ENCODE assay signal across 18 cellular contexts in genomic region chr14:96586921-96587822, GRCh38.
DNase-seq lines count a peak whose midpoint lies in the region; ATAC-seq and TF ChIP-seq lines count a peak whose summit lies in the region.
"Had no signal": no experiment of that assay in that cellular context is flagged by ENCODE, and none has a peak within 500 bp of the region (broad histone marks: within the 10 kb centered on the region; RNA-seq: fewer than 3 reads in every experiment).

No MANE protein-coding gene starts in this region.

- H3K36me3 Mint-ChIP-seq in effector memory CD8-positive, alpha-beta T cell (ENCODE audit: insufficient read depth): no peaks in the 10 kb centered on the region
- H3K36me3 Mint-ChIP-seq: CD4-positive, alpha-beta memory T cell had no signal

- H3K4me3 Mint-ChIP-seq in effector memory CD8-positive, alpha-beta T cell: no peak overlapping the region
- H3K4me3 Mint-ChIP-seq: CD4-positive, alpha-beta memory T cell had no signal

- no peak for TF ChIP-seq POLR2A in spleen (IDR thresholded peaks at IDR 0.05)

- peak; percentile 52 for DNase-seq in activated CD8-positive, alpha-beta memory T cell treated with anti-CD3 and anti-CD28 coated beads for 24 hours
- no peak for DNase-seq in activated CD8-positive, alpha-beta memory T cell treated with anti-CD3 and anti-CD28 coated beads, Interleukin-2, amount 50 U/mL, for 4 hours
- DNase-seq in RWPE2 (ENCODE audit: low spot score) (peak; percentile 57), left lung (no peak), spleen (peak; percentile 61), aorta (no peak)
- no peak for DNase-seq in effector memory CD8-positive, alpha-beta T cell
- DNase-seq: CD4-positive, alpha-beta memory T cell; DMS153; GDM1; NCI-H187; NCI-H446; NCI-H526 treated with DMSO at 0.1 percent for 48 hours; SHP77 treated with DMSO at 0.1 percent for 48 hours; SK-N-SH had no signal

- peaks cover 22 to 72% of the 10 kb centered on the region in 2 donors for H3K27me3 Mint-ChIP-seq in effector memory CD8-positive, alpha-beta T cell

- H3K27ac Mint-ChIP-seq in effector memory CD8-positive, alpha-beta T cell: no peak overlapping the region

- H3K27ac ChIP-seq in RWPE2 (ENCODE audit: poor library complexity, severe bottlenecking): no peak overlapping the region
- no peak overlapping the region for H3K27ac ChIP-seq in left lung
- peak overlapping the region in 7 of 8 donors; percentile 39 to 80 (median 73) for H3K27ac ChIP-seq in spleen
- no peak overlapping the region for H3K27ac ChIP-seq in aorta (ENCODE audit: low read depth in 1 of 2, low read length in 2 of 2)
- H3K27ac ChIP-seq: A549, HL-60 had no signal

- H3K9me3 ChIP-seq in RWPE2 (ENCODE audit: severe bottlenecking) (no peaks in the 10 kb centered on the region), left lung (no peaks in the 10 kb centered on the region), spleen (no peaks in the 10 kb centered on the region), aorta (ENCODE audit: control insufficient read depth, low read length) (no peaks in the 10 kb centered on the region)
- H3K9me3 ChIP-seq: A549, SK-N-SH had no signal

- H3K36me3 ChIP-seq in RWPE2 (ENCODE audit: low read depth): no peaks in the 10 kb centered on the region
- no peaks in the 10 kb centered on the region for H3K36me3 ChIP-seq in left lung
- H3K36me3 ChIP-seq in spleen: no peaks in the 10 kb centered on the region
- no peaks in the 10 kb centered on the region for H3K36me3 ChIP-seq in aorta (ENCODE audit: control insufficient read depth in 1 of 2, insufficient read depth in 2 of 2, low read length in 1 of 2)

- H3K4me3 ChIP-seq in RWPE2 (ENCODE audit: severe bottlenecking): no peak overlapping the region
- no peak overlapping the region for H3K4me3 ChIP-seq in left lung
- no peak overlapping the region for H3K4me3 ChIP-seq in spleen
- H3K4me3 ChIP-seq in aorta (ENCODE audit: low read length in 2 of 2): no peak overlapping the region
- H3K4me3 ChIP-seq: A549 had no signal

- intact Hi-C loops in left lung (cut with DNase I) (no loop called here), spleen (cut with DNase I; ENCODE audit: low total_unique reads) (no loop called here), aorta (cut with DNase I) (no loop called here)

- H3K27me3 ChIP-seq in RWPE2 (ENCODE audit: insufficient read depth, poor library complexity, severe bottlenecking): peaks cover 9% of the 10 kb centered on the region
- H3K27me3 ChIP-seq in left lung: peaks cover 0 to 82% of the 10 kb centered on the region in 2 donors
- peaks cover 0 to 59% (median 0%) of the 10 kb centered on the region in 7 donors for H3K27me3 ChIP-seq in spleen (replicated peaks in 1 of 7)
- H3K27me3 ChIP-seq in aorta (ENCODE audit: control insufficient read depth in 1 of 2, insufficient read depth in 2 of 2, low read length in 1 of 2): no peaks in the 10 kb centered on the region

- H3K4me1 Mint-ChIP-seq in effector memory CD8-positive, alpha-beta T cell (ENCODE audit: low read depth in 2 of 2): peaks cover 0 to 5% of the 10 kb centered on the region in 2 donors

- TF ChIP-seq CTCF in RWPE2 (IDR thresholded peaks at IDR 0.05; ENCODE audit: poor library complexity, severe bottlenecking) (no peak), left lung (IDR thresholded peaks at IDR 0.05) (no peak), spleen (IDR thresholded peaks at IDR 0.05 in 8 of 11, conservative IDR thresholded peaks at IDR 0.05 in 3 of 11) (no peak)

- H3K9me3 Mint-ChIP-seq in effector memory CD8-positive, alpha-beta T cell: no peaks in the 10 kb centered on the region

- no peak for ATAC-seq in RWPE2 (ENCODE audit: low read depth)
- peak; percentile 24 for ATAC-seq in left lung
- ATAC-seq in GM18867 (IDR thresholded peaks at IDR 0.05; ENCODE audit: unreplicated experiment): no peak
- no peak for ATAC-seq in aorta (ENCODE audit: low FRiP score)
- no peak for ATAC-seq in effector memory CD8-positive, alpha-beta T cell (replicated peaks)
- ATAC-seq: A549 had no signal

- no peaks in the 10 kb centered on the region for H3K4me1 ChIP-seq in RWPE2 (ENCODE audit: insufficient read depth, poor library complexity, severe bottlenecking)
- H3K4me1 ChIP-seq in left lung: no peaks in the 10 kb centered on the region
- H3K4me1 ChIP-seq in spleen: peaks cover 4 to 43% (median 16%) of the 10 kb centered on the region in 6 donors
- H3K4me1 ChIP-seq in aorta (ENCODE audit: control insufficient read depth in 1 of 2, insufficient read depth in 2 of 2, low read length in 2 of 2): no peaks in the 10 kb centered on the region
- H3K4me1 ChIP-seq: A549 had no signal

- 67 to 90% (median 72%) methylated on average over 21 of the region's 21 CpGs for WGBS in spleen, 5 donors
- 77 to 81% methylated on average over 21 of the region's 21 CpGs for WGBS in aorta, 2 donors

Comparison
In these comparisons a context has a peak if more than half of its experiments do, and no peak if none do; other contexts are left out.
1. DNase-seq: peak in activated CD8-positive, alpha-beta memory T cell treated with anti-CD3 and anti-CD28 coated beads for 24 hours (single experiment), RWPE2 (single experiment) and spleen (single experiment); none in activated CD8-positive, alpha-beta memory T cell treated with anti-CD3 and anti-CD28 coated beads, Interleukin-2, amount 50 U/mL, for 4 hours (single experiment), left lung (0 of 2), aorta (0 of 2) and effector memory CD8-positive, alpha-beta T cell (0 of 3).
2. H3K27ac ChIP-seq: peak in spleen (7 of 8); none in RWPE2 (single experiment), left lung (0 of 2) and aorta (0 of 2).